Comparison of ENCODE assay signal across 8 cellular contexts in genomic region chr15:60932051-60932915, GRCh38.
A peak's percentile ranks its signal among the peaks of the same experiment; 100 is the strongest.
DNase-seq lines count a peak whose midpoint lies in the region; ATAC-seq and TF ChIP-seq lines count a peak whose summit lies in the region.

No MANE protein-coding gene starts in this region.

- H3K4me3 ChIP-seq in Karpas-422 (ENCODE audit: low read length) (no peak overlapping the region), right cardiac atrium (ENCODE audit: low read length) (no peak overlapping the region), vagina (no peak overlapping the region)

- DNase-seq in Karpas-422 (peak; percentile 42), right cardiac atrium (peak; percentile 42 to 47 (median 46)), vagina (ENCODE audit: extremely low spot score in 2 of 2) (no peak)
- DNase-seq in activated T-cell treated with anti-CD3 and anti-CD28 coated beads, Interleukin-2, amount 50 U/mL, for 1 hour: peak; percentile 48
- peak; percentile 26 for DNase-seq in stimulated activated CD8-positive, alpha-beta memory T cell treated with anti-CD3 and anti-CD28 coated beads, Interleukin-12 subunit alpha, Interleukin-12 subunit beta, amount 100 ng/mL, for 24 hours (ENCODE audit: extremely low read depth)

- TF ChIP-seq POLR2A in vagina (IDR thresholded peaks at IDR 0.05): no peak

- H3K4me1 ChIP-seq in Karpas-422 (ENCODE audit: low read length) (no peaks in the 10 kb centered on the region), right cardiac atrium (ENCODE audit: control insufficient read depth, insufficient read depth, low read length) (peaks cover 6% of the 10 kb centered on the region), vagina (peaks cover 35% of the 10 kb centered on the region)

- intact Hi-C loops in right cardiac atrium (cut with DNase I): loop anchor here in 1 of 4 donors (5.0 kb wide), 1 partner anchor 100 kb away; no protein-coding TSS in a partner anchor
- intact Hi-C loops in vagina (cut with DNase I): no loop called here

- H3K9me3 ChIP-seq in Karpas-422 (ENCODE audit: low read length): no peaks in the 10 kb centered on the region
- no peaks in the 10 kb centered on the region for H3K9me3 ChIP-seq in right cardiac atrium (ENCODE audit: control insufficient read depth, low read length)
- H3K9me3 ChIP-seq in vagina: no peaks in the 10 kb centered on the region

- H3K27ac ChIP-seq in 22Rv1 (no peak overlapping the region), Karpas-422 (ENCODE audit: low read length) (no peak overlapping the region), right cardiac atrium (ENCODE audit: low read length) (no peak overlapping the region), vagina (no peak overlapping the region)

- no peaks in the 10 kb centered on the region for H3K79me2 ChIP-seq in Karpas-422 (ENCODE audit: low read length)

- no peak overlapping the region for H3K4me2 ChIP-seq in Karpas-422 (ENCODE audit: low read depth, low read length, poor library complexity, severe bottlenecking)

- TF ChIP-seq CTCF in 22Rv1 (IDR thresholded peaks at IDR 0.05): 0 out of 2 replicates have a peak, but pooled peaks have one; percentile 9
- TF ChIP-seq CTCF in vagina (IDR thresholded peaks at IDR 0.05): no peak

- H4K20me1 ChIP-seq in Karpas-422 (ENCODE audit: insufficient read depth, low read depth, low read length): no peaks in the 10 kb centered on the region

- ATAC-seq in right cardiac atrium (peak; percentile 31 to 34), HG03039 (IDR thresholded peaks at IDR 0.05; ENCODE audit: unreplicated experiment) (no peak), HG03460 (IDR thresholded peaks at IDR 0.05; ENCODE audit: unreplicated experiment) (no peak)

- H3K27me3 ChIP-seq in Karpas-422 (ENCODE audit: low read length): no peaks in the 10 kb centered on the region
- H3K27me3 ChIP-seq in right cardiac atrium (ENCODE audit: control insufficient read depth, insufficient read depth): no peaks in the 10 kb centered on the region
- no peaks in the 10 kb centered on the region for H3K27me3 ChIP-seq in vagina

- H3K36me3 ChIP-seq in Karpas-422 (ENCODE audit: insufficient read depth, low read length): no peaks in the 10 kb centered on the region
- no peaks in the 10 kb centered on the region for H3K36me3 ChIP-seq in vagina

- 80% methylated on average over 8 of the region's 8 CpGs for WGBS in right cardiac atrium

- no peak overlapping the region for H2AFZ ChIP-seq in Karpas-422 (ENCODE audit: low read length)

- no peaks in the 10 kb centered on the region for H3K9me2 ChIP-seq in Karpas-422 (replicated peaks; ENCODE audit: insufficient read depth, low read length)

- H3K9ac ChIP-seq in Karpas-422 (ENCODE audit: low read length): no peak overlapping the region

Comparison
In these comparisons a context has a peak if more than half of its experiments do, and no peak if none do; other contexts are left out.
1. DNase-seq: peak in Karpas-422 (single experiment), activated T-cell treated with anti-CD3 and anti-CD28 coated beads, Interleukin-2, amount 50 U/mL, for 1 hour (single experiment), right cardiac atrium (3 of 3) and stimulated activated CD8-positive, alpha-beta memory T cell treated with anti-CD3 and anti-CD28 coated beads, Interleukin-12 subunit alpha, Interleukin-12 subunit beta, amount 100 ng/mL, for 24 hours (single experiment); none in vagina (0 of 2).
2. ATAC-seq: peak in right cardiac atrium (2 of 2); none in HG03039 (single experiment) and HG03460 (single experiment).